ENCODE assay signal across 10 cellular contexts in the genomic region with DNA sequence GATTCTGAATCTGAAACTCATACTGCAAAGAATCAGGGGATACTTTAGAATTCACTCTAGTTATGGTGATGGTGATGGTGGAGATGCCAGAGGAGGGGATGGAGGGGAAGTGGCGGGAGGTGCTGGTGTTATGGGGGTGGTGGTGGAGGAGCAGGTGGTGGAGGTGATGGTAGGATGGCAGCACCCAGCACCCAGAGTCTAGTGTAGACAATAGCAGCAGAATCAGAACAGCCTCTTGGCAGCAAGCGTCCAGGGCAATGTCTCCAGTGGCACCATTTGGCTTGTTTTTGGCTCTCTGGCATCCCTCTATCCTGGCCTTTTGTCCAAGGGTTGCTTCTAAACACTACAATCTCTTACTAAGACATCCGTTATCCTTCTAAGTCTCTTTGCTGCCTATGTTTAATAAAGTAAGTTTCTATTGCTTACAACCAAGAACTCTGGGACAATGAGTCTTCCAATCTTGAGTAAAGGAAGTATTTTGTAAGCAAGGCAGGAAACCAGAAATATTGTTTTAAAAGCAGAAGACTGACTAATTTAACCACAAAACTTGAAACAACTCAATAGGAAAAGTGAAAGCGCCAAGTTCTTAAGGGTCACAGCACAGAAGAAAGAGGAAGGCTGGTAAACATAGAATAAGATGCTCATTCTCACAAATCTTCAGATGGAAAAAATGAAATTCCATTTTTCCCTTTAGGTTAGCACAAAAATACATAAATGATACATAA. TPM values are rescaled to one million over a fixed set of nuclear protein-coding genes. Genes with fewer than 3 reads are reported as not detected.
DNase-seq lines count a peak whose midpoint lies in the region; ATAC-seq lines count a peak whose summit lies in the region.
"Had no signal": no experiment of that assay in that cellular context is flagged by ENCODE, and none has a peak within 500 bp of the region (broad histone marks: within the 10 kb centered on the region; RNA-seq: fewer than 3 reads in every experiment).

No MANE protein-coding gene starts in this region.

- H3K27me3 Mint-ChIP-seq in activated CD8-positive, alpha-beta memory T cell treated with anti-CD3 and anti-CD28 coated beads, Interleukin-2, amount 10 ng/mL, durations not matched to agents 7 days and 5 days: no peaks in the 10 kb centered on the region
- H3K27me3 Mint-ChIP-seq in central memory CD8-positive, alpha-beta T cell: no peaks in the 10 kb centered on the region
- no peaks in the 10 kb centered on the region for H3K27me3 Mint-ChIP-seq in stimulated activated memory B cell treated with anti-CD40 and anti-IgM and Interleukin-4, amounts not matched to agents 10 μg/mL and 1 μg/mL and 100 μg/mL, for 72 hours

- peaks cover 37% of the 10 kb centered on the region for H3K4me1 Mint-ChIP-seq in activated CD8-positive, alpha-beta memory T cell treated with anti-CD3 and anti-CD28 coated beads, Interleukin-2, amount 10 ng/mL, durations not matched to agents 7 days and 5 days
- H3K4me1 Mint-ChIP-seq in central memory CD8-positive, alpha-beta T cell: peaks cover 54% of the 10 kb centered on the region
- H3K4me1 Mint-ChIP-seq in stimulated activated memory B cell treated with anti-CD40 and anti-IgM and Interleukin-4, amounts not matched to agents 10 μg/mL and 1 μg/mL and 100 μg/mL, for 72 hours: peaks cover 48% of the 10 kb centered on the region

- ATAC-seq in activated CD8-positive, alpha-beta memory T cell treated with anti-CD3 and anti-CD28 coated beads, Interleukin-2, amount 10 ng/mL, durations not matched to agents 7 days and 5 days: peak; percentile 67
- peak; percentile 65 for ATAC-seq in central memory CD8-positive, alpha-beta T cell (replicated peaks; ENCODE audit: extremely low read depth, poor library complexity, severe bottlenecking)
- ATAC-seq in stimulated activated memory B cell treated with anti-CD40 and anti-IgM and Interleukin-4, amounts not matched to agents 10 μg/mL and 1 μg/mL and 100 μg/mL, for 72 hours: peak; percentile 58
- ATAC-seq in HG03045 (IDR thresholded peaks at IDR 0.05; ENCODE audit: unreplicated experiment): no peak
- ATAC-seq in HG03354 (IDR thresholded peaks at IDR 0.05; ENCODE audit: poor library complexity, severe bottlenecking, unreplicated experiment): no peak
- no peak for ATAC-seq in GM21825 (IDR thresholded peaks at IDR 0.05; ENCODE audit: unreplicated experiment)

- no peak overlapping the region for H3K4me3 Mint-ChIP-seq in activated CD8-positive, alpha-beta memory T cell treated with anti-CD3 and anti-CD28 coated beads, Interleukin-2, amount 10 ng/mL, durations not matched to agents 7 days and 5 days
- peak overlapping the region; percentile 46 for H3K4me3 Mint-ChIP-seq in central memory CD8-positive, alpha-beta T cell
- peak overlapping the region; percentile 24 for H3K4me3 Mint-ChIP-seq in stimulated activated memory B cell treated with anti-CD40 and anti-IgM and Interleukin-4, amounts not matched to agents 10 μg/mL and 1 μg/mL and 100 μg/mL, for 72 hours

- CTCF ChIA-PET in activated CD8-positive, alpha-beta memory T cell treated with anti-CD3 and anti-CD28 coated beads, Interleukin-2, amount 10 ng/mL, durations not matched to agents 7 days and 5 days (lab: Charles Lee): no interaction called here

- peak; percentile 39 for DNase-seq in activated CD8-positive, alpha-beta memory T cell treated with anti-CD3 and anti-CD28 coated beads, Interleukin-2, amount 10 ng/mL, durations not matched to agents 7 days and 5 days
- no peak for DNase-seq in activated CD8-positive, alpha-beta memory T cell treated with anti-CD3 and anti-CD28 coated beads, Interleukin-2, amount 50 U/mL, for 4 hours
- peak; percentile 41 for DNase-seq in OCI-M1 (lab: John Stamatoyannopoulos, UW)
- DNase-seq in central memory CD8-positive, alpha-beta T cell (ENCODE audit: low spot score in 2 of 2): no peak
- DNase-seq: erythroblast had no signal

- peak overlapping the region; percentile 66 for H3K27ac Mint-ChIP-seq in activated CD8-positive, alpha-beta memory T cell treated with anti-CD3 and anti-CD28 coated beads, Interleukin-2, amount 10 ng/mL, durations not matched to agents 7 days and 5 days
- peak overlapping the region; percentile 81 for H3K27ac Mint-ChIP-seq in central memory CD8-positive, alpha-beta T cell (ENCODE audit: low read depth)
- H3K27ac Mint-ChIP-seq in stimulated activated memory B cell treated with anti-CD40 and anti-IgM and Interleukin-4, amounts not matched to agents 10 μg/mL and 1 μg/mL and 100 μg/mL, for 72 hours: peak overlapping the region; percentile 87

- no peaks in the 10 kb centered on the region for H3K9me3 Mint-ChIP-seq in activated CD8-positive, alpha-beta memory T cell treated with anti-CD3 and anti-CD28 coated beads, Interleukin-2, amount 10 ng/mL, durations not matched to agents 7 days and 5 days (ENCODE audit: low read depth)
- H3K9me3 Mint-ChIP-seq in central memory CD8-positive, alpha-beta T cell: no peaks in the 10 kb centered on the region
- no peaks in the 10 kb centered on the region for H3K9me3 Mint-ChIP-seq in stimulated activated memory B cell treated with anti-CD40 and anti-IgM and Interleukin-4, amounts not matched to agents 10 μg/mL and 1 μg/mL and 100 μg/mL, for 72 hours

- H3K36me3 Mint-ChIP-seq in activated CD8-positive, alpha-beta memory T cell treated with anti-CD3 and anti-CD28 coated beads, Interleukin-2, amount 10 ng/mL, durations not matched to agents 7 days and 5 days: peaks cover 5% of the 10 kb centered on the region
- peaks cover 1% of the 10 kb centered on the region for H3K36me3 Mint-ChIP-seq in central memory CD8-positive, alpha-beta T cell (ENCODE audit: insufficient read depth)
- H3K36me3 Mint-ChIP-seq in stimulated activated memory B cell treated with anti-CD40 and anti-IgM and Interleukin-4, amounts not matched to agents 10 μg/mL and 1 μg/mL and 100 μg/mL, for 72 hours: no peaks in the 10 kb centered on the region

RNA-seq across cellular contexts. Expression of gene GDF10, which starts 42.4 kb away (rescaled TPM):
- under 1 TPM in 1 of 2 experiments, not detected in 1; 0.45 TPM for total RNA-seq in activated CD8-positive, alpha-beta memory T cell treated with anti-CD3 and anti-CD28 coated beads, Interleukin-2, amount 10 ng/mL, durations not matched to agents 7 days and 5 days
- total RNA-seq: NCI-H460 had no signal

Comparison
In these comparisons a context has a peak if more than half of its experiments do, and no peak if none do; other contexts are left out.
1. DNase-seq: peak in activated CD8-positive, alpha-beta memory T cell treated with anti-CD3 and anti-CD28 coated beads, Interleukin-2, amount 10 ng/mL, durations not matched to agents 7 days and 5 days (single experiment) and OCI-M1 (single experiment); none in activated CD8-positive, alpha-beta memory T cell treated with anti-CD3 and anti-CD28 coated beads, Interleukin-2, amount 50 U/mL, for 4 hours (single experiment) and central memory CD8-positive, alpha-beta T cell (0 of 2).
2. ATAC-seq: peak in activated CD8-positive, alpha-beta memory T cell treated with anti-CD3 and anti-CD28 coated beads, Interleukin-2, amount 10 ng/mL, durations not matched to agents 7 days and 5 days (single experiment), central memory CD8-positive, alpha-beta T cell (single experiment) and stimulated activated memory B cell treated with anti-CD40 and anti-IgM and Interleukin-4, amounts not matched to agents 10 μg/mL and 1 μg/mL and 100 μg/mL, for 72 hours (single experiment); none in HG03045 (single experiment), HG03354 (single experiment) and GM21825 (single experiment).
3. Peak in every context shown above with its lines, with median percentiles within 50 percentile points of each other: H3K27ac Mint-ChIP-seq.